In genomic region chr14:103562385-103563088, GRCh38 we compare ENCODE assay signal across 8 cellular contexts. TPM values are rescaled to one million over a fixed set of nuclear protein-coding genes. Genes with fewer than 3 reads are reported as not detected.
DNase-seq lines count a peak whose midpoint lies in the region; ATAC-seq and TF ChIP-seq lines count a peak whose summit lies in the region.

Gene BAG5, minus strand, starts transcription at chr14:103562657. Its CDS starts 1,493 bp downstream, at chr14:103561164.
Gene COA8, plus strand, starts transcription at chr14:103562960. Its CDS starts 42 bp downstream, at chr14:103563002.

- CTCF ChIA-PET in A673 (lab: Charles Lee), result interaction anchor here (0.5 to 0.7 kb wide), 2 partner anchors 8 to 42 kb away, joined by 3 read pairs; no protein-coding TSS in a partner anchor

- H3K27me3 ChIP-seq in A673 (replicated peaks; ENCODE audit: insufficient read depth, low read depth, low read length, poor library complexity), result no peaks in the 10 kb centered on the region

- no peaks in the 10 kb centered on the region for H3K9me3 ChIP-seq in A673 (ENCODE audit: low read depth, low read length, poor library complexity, severe bottlenecking)

- peak within 1 kb of the TSS; percentile 99 for H3K27ac ChIP-seq in A673 (ENCODE audit: low read depth, low read length, poor library complexity, severe bottlenecking)

- intact Hi-C loops in A673 (cut with micrococcal nuclease; ENCODE audit: unreplicated experiment), result no loop called here

- DNase-seq in A673 (ENCODE audit: low spot score) (peak; percentile 92), NCI-H2227 treated with DMSO at 0.1 percent for 48 hours (lab: John Stamatoyannopoulos, UW) (peak; percentile 55), cardiac fibroblast (ENCODE audit: low read depth in 2 of 2) (peak; percentile 77 to 85), iris pigment epithelial cell (ENCODE audit: low read depth) (peak; percentile 84)
- DNase-seq in activated CD4-positive, CD25-positive, alpha-beta regulatory T cell (lab: John Stamatoyannopoulos, UW), result peak; percentile 72 to 84 (median 76)
- DNase-seq in stimulated activated CD4-positive, alpha-beta T cell treated with anti-CD3 and anti-CD28 coated beads, Interleukin-12 subunit alpha, Interleukin-12 subunit beta, amount 100 ng/mL, for 24 hours (ENCODE audit: low read depth in 2 of 2), result peak; percentile 75 to 83

- ATAC-seq in GM18861 (IDR thresholded peaks at IDR 0.05; ENCODE audit: unreplicated experiment), result peak; percentile 73
- peak; percentile 65 for ATAC-seq in HG03095 (IDR thresholded peaks at IDR 0.05; ENCODE audit: unreplicated experiment)

- peak within 1 kb of the TSS; percentile 98 for H3K4me3 ChIP-seq in A673 (ENCODE audit: low read depth, low read length, poor library complexity, severe bottlenecking)
- peak within 1 kb of the TSS; percentile 91 to 94 for H3K4me3 ChIP-seq in cardiac fibroblast (replicated peaks in 1 of 2; ENCODE audit: low read depth in 2 of 2, low read length in 2 of 2)

- H3K36me3 ChIP-seq in A673 (ENCODE audit: insufficient read depth, low read length, poor library complexity, severe bottlenecking), result peaks cover 21% of the 10 kb centered on the region

- no TSS peak for BruUV-seq in A673 (replicated peaks; lab: Mats Ljungman, UMichigan)

- POLR2A ChIA-PET in A673 (lab: Charles Lee; ENCODE audit: low non-redundant PET), result no interaction called here

- H3K4me1 ChIP-seq in A673 (ENCODE audit: insufficient read depth, low read length, poor library complexity, severe bottlenecking), result peaks cover 37% of the 10 kb centered on the region

- no peak for TF ChIP-seq CTCF in A673 (conservative IDR thresholded peaks at IDR 0.05; ENCODE audit: low read depth, low read length)
- no peak for TF ChIP-seq CTCF in cardiac fibroblast (IDR thresholded peaks at IDR 0.05; ENCODE audit: low read depth, low read length)

RNA-seq across cellular contexts. Expression of gene BAG5, which starts in this region (rescaled TPM):
- 35.4 and 39.8 TPM in 2 replicates for total RNA-seq in A673 (2021)

RNA-seq across cellular contexts. Expression of gene COA8, which starts in this region (rescaled TPM):
- 48.6 and 51.0 TPM in 2 replicates for total RNA-seq in A673 (2021)

Comparison
In these comparisons a context has a peak if more than half of its experiments do, and no peak if none do; other contexts are left out.
1. Peak in every context shown above with its lines: DNase-seq, ATAC-seq, H3K4me3 ChIP-seq and H3K27ac ChIP-seq.